In genomic region chr2:120547662-120548061, GRCh38 we compare ENCODE assay signal across 25 cellular contexts.
"Had no signal": no experiment of that assay in that cellular context is flagged by ENCODE, and none has a peak within 500 bp of the region (broad histone marks: within the 10 kb centered on the region; RNA-seq: fewer than 3 reads in every experiment).

No MANE protein-coding gene starts in this region.

- H3K27ac Mint-ChIP-seq: activated CD4-positive, alpha-beta memory T cell treated with anti-CD3 and anti-CD28 coated beads, Interleukin-2, amount 10 ng/mL, durations not matched to agents 7 days and 5 days; activated CD8-positive, alpha-beta memory T cell treated with anti-CD3 and anti-CD28 coated beads, Interleukin-2, amount 10 ng/mL, durations not matched to agents 7 days and 5 days; activated naive CD4-positive, alpha-beta T cell treated with anti-CD3 and anti-CD28 coated beads, Interleukin-2, amount 10 ng/mL, durations not matched to agents 7 days and 5 days; activated naive CD8-positive, alpha-beta T cell treated with anti-CD3 and anti-CD28 coated beads, Interleukin-2, amount 50 U/mL, for 24 hours; activated T-helper 17 cell treated with anti-CD3 and anti-CD28 coated beads, Interleukin-2, amount 50 U/mL, for 72 hours; naive thymus-derived CD8-positive, alpha-beta T cell; T-helper 2 cell treated with Interferon-gamma antibody and Interleukin-4, amounts not matched to agents 5 μg/mL and 100 μg/mL, for 36 hours; type B pancreatic cell; WTC11 had no signal

- FAIRE-seq: endometrium had no signal

- ATAC-seq: activated CD8-positive, alpha-beta memory T cell treated with anti-CD3 and anti-CD28 coated beads, Interleukin-2, amount 10 ng/mL, durations not matched to agents 7 days and 5 days; activated naive CD8-positive, alpha-beta T cell treated with anti-CD3 and anti-CD28 coated beads, Interleukin-2, amount 50 U/mL, for 24 hours; activated T-helper 17 cell treated with anti-CD3 and anti-CD28 coated beads, Interleukin-2, amount 50 U/mL, for 72 hours; esophagus mucosa; gastroesophageal sphincter; lower lobe of right lung; naive thymus-derived CD8-positive, alpha-beta T cell; stimulated activated naive CD8-positive, alpha-beta T cell treated with anti-CD3 and anti-CD28 coated beads, Interleukin-15, Interleukin-2, amounts not matched to agents 100 U/mL and 50 U/mL, for 24 hours; WTC11 had no signal

- H3K27me3 ChIP-seq: brain microvascular endothelial cell, gastroesophageal sphincter, sigmoid colon, suprapubic skin had no signal

- H3K9ac ChIP-seq: SK-N-SH had no signal

- H3K9me3 ChIP-seq: gastroesophageal sphincter, lower lobe of right lung, sigmoid colon, SK-N-SH, suprapubic skin had no signal

- H3K9me3 Mint-ChIP-seq: activated CD4-positive, alpha-beta memory T cell treated with anti-CD3 and anti-CD28 coated beads, Interleukin-2, amount 10 ng/mL, durations not matched to agents 7 days and 5 days; activated naive CD4-positive, alpha-beta T cell treated with anti-CD3 and anti-CD28 coated beads, Interleukin-2, amount 10 ng/mL, durations not matched to agents 7 days and 5 days; activated naive CD8-positive, alpha-beta T cell treated with anti-CD3 and anti-CD28 coated beads, Interleukin-2, amount 50 U/mL, for 24 hours; activated T-helper 17 cell treated with anti-CD3 and anti-CD28 coated beads, Interleukin-2, amount 50 U/mL, for 72 hours; naive thymus-derived CD8-positive, alpha-beta T cell; T-helper 2 cell treated with Interferon-gamma antibody and Interleukin-4, amounts not matched to agents 5 μg/mL and 100 μg/mL, for 36 hours; type B pancreatic cell; WTC11 had no signal

- H3K36me3 Mint-ChIP-seq: activated CD8-positive, alpha-beta memory T cell treated with anti-CD3 and anti-CD28 coated beads, Interleukin-2, amount 10 ng/mL, durations not matched to agents 7 days and 5 days; activated naive CD4-positive, alpha-beta T cell treated with anti-CD3 and anti-CD28 coated beads, Interleukin-2, amount 10 ng/mL, durations not matched to agents 7 days and 5 days; naive thymus-derived CD8-positive, alpha-beta T cell; type B pancreatic cell; WTC11 had no signal

- H3K36me3 ChIP-seq: brain microvascular endothelial cell, gastroesophageal sphincter, lower lobe of right lung, sigmoid colon, suprapubic skin had no signal

- H3K4me2 ChIP-seq: SK-N-SH had no signal

- DNase-seq: activated CD4-positive, alpha-beta memory T cell treated with anti-CD3 and anti-CD28 coated beads, Interleukin-2, amount 10 ng/mL, durations not matched to agents 7 days and 5 days; activated CD4-positive, alpha-beta T cell treated with anti-CD3 and anti-CD28 coated beads for 48 hours; activated CD8-positive, alpha-beta memory T cell treated with anti-CD3 and anti-CD28 coated beads, Interleukin-2, amount 10 ng/mL, durations not matched to agents 7 days and 5 days; activated naive CD4-positive, alpha-beta T cell treated with anti-CD3 and anti-CD28 coated beads, Interleukin-2, amount 10 ng/mL, durations not matched to agents 7 days and 5 days; activated naive CD8-positive, alpha-beta T cell treated with anti-CD3 and anti-CD28 coated beads, Interleukin-2, amount 50 U/mL, for 24 hours; anterior cingulate cortex; brain microvascular endothelial cell; cerebellar nuclear complex; cortex of kidney; lower lobe of right lung; naive thymus-derived CD8-positive, alpha-beta T cell; sigmoid colon; SK-N-SH; stimulated activated CD4-positive, alpha-beta T cell treated with anti-CD3 and anti-CD28 coated beads, Interleukin-12 subunit alpha, Interleukin-12 subunit beta, amount 100 ng/mL, for 4 hours; stimulated activated CD4-positive, alpha-beta T cell treated with anti-CD3 and anti-CD28 coated beads, Interleukin-1b, Interleukin-23, amount 100 ng/mL, for 48 hours; stimulated activated CD8-positive, alpha-beta memory T cell treated with anti-CD3 and anti-CD28 coated beads, Interleukin-4, amount 100 ng/mL, for 48 hours; stimulated activated naive CD8-positive, alpha-beta T cell treated with anti-CD3 and anti-CD28 coated beads, Interleukin-15, Interleukin-2, amounts not matched to agents 100 U/mL and 50 U/mL, for 24 hours had no signal

- H3K27ac ChIP-seq: brain microvascular endothelial cell, gastroesophageal sphincter, lower lobe of right lung, sigmoid colon, suprapubic skin had no signal

- H3K4me3 Mint-ChIP-seq: activated CD4-positive, alpha-beta memory T cell treated with anti-CD3 and anti-CD28 coated beads, Interleukin-2, amount 10 ng/mL, durations not matched to agents 7 days and 5 days; activated CD8-positive, alpha-beta memory T cell treated with anti-CD3 and anti-CD28 coated beads, Interleukin-2, amount 10 ng/mL, durations not matched to agents 7 days and 5 days; activated naive CD4-positive, alpha-beta T cell treated with anti-CD3 and anti-CD28 coated beads, Interleukin-2, amount 10 ng/mL, durations not matched to agents 7 days and 5 days; activated naive CD8-positive, alpha-beta T cell treated with anti-CD3 and anti-CD28 coated beads, Interleukin-2, amount 50 U/mL, for 24 hours; activated T-helper 17 cell treated with anti-CD3 and anti-CD28 coated beads, Interleukin-2, amount 50 U/mL, for 72 hours; naive thymus-derived CD8-positive, alpha-beta T cell; T-helper 2 cell treated with Interferon-gamma antibody and Interleukin-4, amounts not matched to agents 5 μg/mL and 100 μg/mL, for 36 hours; type B pancreatic cell; WTC11 had no signal

- H3K4me1 Mint-ChIP-seq: activated CD4-positive, alpha-beta memory T cell treated with anti-CD3 and anti-CD28 coated beads, Interleukin-2, amount 10 ng/mL, durations not matched to agents 7 days and 5 days; activated CD8-positive, alpha-beta memory T cell treated with anti-CD3 and anti-CD28 coated beads, Interleukin-2, amount 10 ng/mL, durations not matched to agents 7 days and 5 days; activated naive CD4-positive, alpha-beta T cell treated with anti-CD3 and anti-CD28 coated beads, Interleukin-2, amount 10 ng/mL, durations not matched to agents 7 days and 5 days; activated T-helper 17 cell treated with anti-CD3 and anti-CD28 coated beads, Interleukin-2, amount 50 U/mL, for 72 hours; naive thymus-derived CD8-positive, alpha-beta T cell had no signal

- H3K4me3 ChIP-seq: gastroesophageal sphincter, lower lobe of right lung, sigmoid colon, suprapubic skin had no signal
